Comparison of ENCODE assay signal across 1 cellular context in the genomic region with DNA sequence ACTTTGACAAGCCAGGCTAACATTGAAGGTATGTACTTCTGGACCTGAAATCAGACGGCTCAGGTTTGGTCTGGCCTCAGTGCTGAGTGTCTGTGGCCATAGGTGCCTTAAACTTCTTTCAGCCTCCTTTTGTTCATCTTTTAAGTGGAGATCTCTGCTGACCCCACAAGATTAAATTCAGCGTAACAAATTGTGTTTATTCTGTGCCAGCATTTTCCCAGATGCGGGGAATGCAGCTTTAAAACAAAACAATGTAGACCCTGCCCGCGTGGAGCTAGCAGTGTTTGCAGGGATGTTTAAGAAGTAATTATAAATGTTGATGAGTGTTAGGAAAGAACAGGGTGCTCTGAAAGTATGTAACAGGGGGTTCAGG.
TF ChIP-seq lines count a peak whose summit lies in the region.

No MANE protein-coding gene starts in this region.

TF ChIP-seq in SK-N-SH treated with all-trans-retinoic acid at 6 μM for 48 hours, 23 proteins besides CTCF, POLR2A, EP300 and RAD21 (continued from another document):
- TF ChIP-seq, protein P1, sequence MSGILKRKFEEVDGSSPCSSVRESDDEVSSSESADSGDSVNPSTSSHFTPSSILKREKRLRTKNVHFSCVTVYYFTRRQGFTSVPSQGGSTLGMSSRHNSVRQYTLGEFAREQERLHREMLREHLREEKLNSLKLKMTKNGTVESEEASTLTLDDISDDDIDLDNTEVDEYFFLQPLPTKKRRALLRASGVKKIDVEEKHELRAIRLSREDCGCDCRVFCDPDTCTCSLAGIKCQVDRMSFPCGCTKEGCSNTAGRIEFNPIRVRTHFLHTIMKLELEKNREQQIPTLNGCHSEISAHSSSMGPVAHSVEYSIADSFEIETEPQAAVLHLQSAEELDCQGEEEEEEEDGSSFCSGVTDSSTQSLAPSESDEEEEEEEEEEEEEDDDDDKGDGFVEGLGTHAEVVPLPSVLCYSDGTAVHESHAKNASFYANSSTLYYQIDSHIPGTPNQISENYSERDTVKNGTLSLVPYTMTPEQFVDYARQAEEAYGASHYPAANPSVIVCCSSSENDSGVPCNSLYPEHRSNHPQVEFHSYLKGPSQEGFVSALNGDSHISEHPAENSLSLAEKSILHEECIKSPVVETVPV (CRISPR knock-in tag; IDR thresholded peaks at IDR 0.05): no peak
- TF ChIP-seq ISL1 (CRISPR knock-in tag; IDR thresholded peaks at IDR 0.05) (no peak), RARB (CRISPR knock-in tag; IDR thresholded peaks at IDR 0.05) (no peak), ZC3H10 (CRISPR knock-in tag; IDR thresholded peaks at IDR 0.05) (no peak)
